In genomic region chr1:230102472-230102871, GRCh38 we compare ENCODE assay signal across 20 cellular contexts. TPM values are rescaled to one million over a fixed set of nuclear protein-coding genes. Genes with fewer than 3 reads are reported as not detected.
DNase-seq lines count a peak whose midpoint lies in the region; ATAC-seq and TF ChIP-seq lines count a peak whose summit lies in the region.
"Had no signal": no experiment of that assay in that cellular context is flagged by ENCODE, and none has a peak within 500 bp of the region (broad histone marks: within the 10 kb centered on the region; RNA-seq: fewer than 3 reads in every experiment).

No MANE protein-coding gene starts in this region.

- no peaks in the 10 kb centered on the region for H3K9me3 Mint-ChIP-seq in activated CD4-positive, alpha-beta memory T cell treated with anti-CD3 and anti-CD28 coated beads for 36 hours
- no peaks in the 10 kb centered on the region for H3K9me3 Mint-ChIP-seq in activated CD4-positive, alpha-beta memory T cell treated with anti-CD3 and anti-CD28 coated beads, Interleukin-2, amount 10 ng/mL, durations not matched to agents 7 days and 5 days
- no peaks in the 10 kb centered on the region for H3K9me3 Mint-ChIP-seq in activated naive CD8-positive, alpha-beta T cell treated with anti-CD3 and anti-CD28 coated beads, Interleukin-2, amount 50 U/mL, for 24 hours
- H3K9me3 Mint-ChIP-seq: CD4-positive, alpha-beta memory T cell; naive thymus-derived CD8-positive, alpha-beta T cell had no signal

- no peak overlapping the region for H3K4me3 ChIP-seq in HUES48 (ENCODE audit: low read depth, low read length)
- no peak overlapping the region for H3K4me3 ChIP-seq in sigmoid colon

- 92 to 93% methylated on average over 4 of the region's 4 CpGs for WGBS in sigmoid colon, 2 donors

- H3K27ac ChIP-seq in HUES48 (ENCODE audit: low read depth, low read length) (peak overlapping the region; percentile 87), sigmoid colon (peak overlapping the region in 3 of 4 donors; percentile 34 to 88 (median 66))
- H3K27ac ChIP-seq: epithelial cell of prostate had no signal

- no peak for TF ChIP-seq EP300 in sigmoid colon (IDR thresholded peaks at IDR 0.05)

- CTCF ChIA-PET in activated CD4-positive, alpha-beta memory T cell treated with anti-CD3 and anti-CD28 coated beads for 36 hours (lab: Charles Lee), result interaction anchor here (1.1 to 1.6 kb wide), 2 partner anchors 9 to 65 kb away, joined by 3 to 5 read pairs; no protein-coding TSS in a partner anchor
- CTCF ChIA-PET in activated CD4-positive, alpha-beta memory T cell treated with anti-CD3 and anti-CD28 coated beads, Interleukin-2, amount 10 ng/mL, durations not matched to agents 7 days and 5 days (lab: Charles Lee), result no interaction called here

- no peaks in the 10 kb centered on the region for H3K27me3 Mint-ChIP-seq in activated CD4-positive, alpha-beta memory T cell treated with anti-CD3 and anti-CD28 coated beads for 36 hours
- H3K27me3 Mint-ChIP-seq in activated CD4-positive, alpha-beta memory T cell treated with anti-CD3 and anti-CD28 coated beads, Interleukin-2, amount 10 ng/mL, durations not matched to agents 7 days and 5 days, result no peaks in the 10 kb centered on the region
- H3K27me3 Mint-ChIP-seq in activated naive CD8-positive, alpha-beta T cell treated with anti-CD3 and anti-CD28 coated beads, Interleukin-2, amount 50 U/mL, for 24 hours, result no peaks in the 10 kb centered on the region
- H3K27me3 Mint-ChIP-seq: CD4-positive, alpha-beta memory T cell; naive thymus-derived CD8-positive, alpha-beta T cell had no signal

- peak overlapping the region; percentile 59 for H3K27ac Mint-ChIP-seq in activated CD4-positive, alpha-beta memory T cell treated with anti-CD3 and anti-CD28 coated beads for 36 hours
- no peak overlapping the region for H3K27ac Mint-ChIP-seq in activated CD4-positive, alpha-beta memory T cell treated with anti-CD3 and anti-CD28 coated beads, Interleukin-2, amount 10 ng/mL, durations not matched to agents 7 days and 5 days
- peak overlapping the region; percentile 58 for H3K27ac Mint-ChIP-seq in activated naive CD8-positive, alpha-beta T cell treated with anti-CD3 and anti-CD28 coated beads, Interleukin-2, amount 50 U/mL, for 24 hours
- H3K27ac Mint-ChIP-seq: naive thymus-derived CD8-positive, alpha-beta T cell had no signal

- no peak overlapping the region for H3K4me3 Mint-ChIP-seq in activated CD4-positive, alpha-beta memory T cell treated with anti-CD3 and anti-CD28 coated beads for 36 hours
- no peak overlapping the region for H3K4me3 Mint-ChIP-seq in activated CD4-positive, alpha-beta memory T cell treated with anti-CD3 and anti-CD28 coated beads, Interleukin-2, amount 10 ng/mL, durations not matched to agents 7 days and 5 days
- H3K4me3 Mint-ChIP-seq in activated naive CD8-positive, alpha-beta T cell treated with anti-CD3 and anti-CD28 coated beads, Interleukin-2, amount 50 U/mL, for 24 hours, result no peak overlapping the region

- TF ChIP-seq CTCF in sigmoid colon (IDR thresholded peaks at IDR 0.05), result no peak

- no peaks in the 10 kb centered on the region for H3K36me3 ChIP-seq in HUES48 (ENCODE audit: control insufficient read depth, insufficient read depth, low read length)
- H3K36me3 ChIP-seq in sigmoid colon, result no peaks in the 10 kb centered on the region

- no peaks in the 10 kb centered on the region for H3K9me3 ChIP-seq in HUES48 (ENCODE audit: control insufficient read depth, insufficient read depth, low read length)
- H3K9me3 ChIP-seq in sigmoid colon, result no peaks in the 10 kb centered on the region

- peaks cover 7% of the 10 kb centered on the region for H3K36me3 Mint-ChIP-seq in activated CD4-positive, alpha-beta memory T cell treated with anti-CD3 and anti-CD28 coated beads for 36 hours
- H3K36me3 Mint-ChIP-seq in activated CD4-positive, alpha-beta memory T cell treated with anti-CD3 and anti-CD28 coated beads, Interleukin-2, amount 10 ng/mL, durations not matched to agents 7 days and 5 days (ENCODE audit: low read depth), result no peaks in the 10 kb centered on the region
- H3K36me3 Mint-ChIP-seq in activated naive CD8-positive, alpha-beta T cell treated with anti-CD3 and anti-CD28 coated beads, Interleukin-2, amount 50 U/mL, for 24 hours (ENCODE audit: low read depth), result peaks cover 11% of the 10 kb centered on the region

- no peak for TF ChIP-seq POLR2A in sigmoid colon (IDR thresholded peaks at IDR 0.05)

- DNase-seq in activated CD4-positive, alpha-beta memory T cell treated with anti-CD3 and anti-CD28 coated beads for 36 hours, result no peak
- no peak for DNase-seq in activated CD4-positive, alpha-beta memory T cell treated with anti-CD3 and anti-CD28 coated beads, Interleukin-2, amount 10 ng/mL, durations not matched to agents 7 days and 5 days
- no peak for DNase-seq in activated naive CD8-positive, alpha-beta T cell treated with anti-CD3 and anti-CD28 coated beads, Interleukin-2, amount 50 U/mL, for 24 hours
- DNase-seq in sigmoid colon (no peak), NCI-H1694 (lab: John Stamatoyannopoulos, UW) (no peak), NCI-H1436 (lab: John Stamatoyannopoulos, UW) (no peak), NCI-H2081 treated with DMSO at 0.1 percent for 48 hours (lab: John Stamatoyannopoulos, UW) (no peak)
- DNase-seq: activated T-cell treated with anti-CD3 and anti-CD28 coated beads for 4 hours; CD4-positive, alpha-beta memory T cell; HCEC 1CT; KBM-7; kidney glomerular epithelial cell; mesendoderm; naive thymus-derived CD8-positive, alpha-beta T cell; NCI-H2029; NCI-H524; SHP77 treated with DMSO at 0.1 percent for 48 hours; T-helper 1 cell had no signal

- intact Hi-C loops in activated CD4-positive, alpha-beta memory T cell treated with anti-CD3 and anti-CD28 coated beads for 36 hours (cut with micrococcal nuclease), result loop anchor here (5.0 to 10.0 kb wide), 2 partner anchors 70 to 658 kb away; no protein-coding TSS in a partner anchor
- intact Hi-C loops in sigmoid colon (cut with DNase I), result loop anchor here (5.0 kb wide), 1 partner anchor 440 kb away; no protein-coding TSS in a partner anchor

- POLR2A ChIA-PET in activated CD4-positive, alpha-beta memory T cell treated with anti-CD3 and anti-CD28 coated beads for 36 hours (lab: Charles Lee), result no interaction called here
- POLR2A ChIA-PET in activated CD4-positive, alpha-beta memory T cell treated with anti-CD3 and anti-CD28 coated beads, Interleukin-2, amount 10 ng/mL, durations not matched to agents 7 days and 5 days (lab: Charles Lee), result no interaction called here

- H3K4me1 ChIP-seq in HUES48 (ENCODE audit: control insufficient read depth, insufficient read depth, low read length), result peaks cover 51% of the 10 kb centered on the region
- peaks cover 0 to 63% (median 55%) of the 10 kb centered on the region in 4 donors for H3K4me1 ChIP-seq in sigmoid colon

- H3K27me3 ChIP-seq in HUES48 (ENCODE audit: control insufficient read depth, insufficient read depth, low read length) (no peaks in the 10 kb centered on the region), sigmoid colon (no peaks in the 10 kb centered on the region)

- peaks cover 58% of the 10 kb centered on the region for H3K4me1 Mint-ChIP-seq in activated CD4-positive, alpha-beta memory T cell treated with anti-CD3 and anti-CD28 coated beads for 36 hours (ENCODE audit: low read depth)
- peaks cover 51% of the 10 kb centered on the region for H3K4me1 Mint-ChIP-seq in activated CD4-positive, alpha-beta memory T cell treated with anti-CD3 and anti-CD28 coated beads, Interleukin-2, amount 10 ng/mL, durations not matched to agents 7 days and 5 days
- H3K4me1 Mint-ChIP-seq in activated naive CD8-positive, alpha-beta T cell treated with anti-CD3 and anti-CD28 coated beads, Interleukin-2, amount 50 U/mL, for 24 hours, result peaks cover 65% of the 10 kb centered on the region

- no peak overlapping the region for H3K9ac ChIP-seq in HUES48 (ENCODE audit: low read depth, low read length)

- ATAC-seq in activated naive CD8-positive, alpha-beta T cell treated with anti-CD3 and anti-CD28 coated beads, Interleukin-2, amount 50 U/mL, for 24 hours, result no peak
- ATAC-seq: naive thymus-derived CD8-positive, alpha-beta T cell had no signal

RNA-seq across cellular contexts. Expression of gene GALNT2, which starts 35.4 kb away (rescaled TPM):
- total RNA-seq in activated CD4-positive, alpha-beta memory T cell treated with anti-CD3 and anti-CD28 coated beads for 36 hours, result 10 to 100 TPM; 49.5 to 51.0 TPM
- 10 to 100 TPM; 18.7 to 19.1 TPM for total RNA-seq in activated CD4-positive, alpha-beta memory T cell treated with anti-CD3 and anti-CD28 coated beads, Interleukin-2, amount 10 ng/mL, durations not matched to agents 7 days and 5 days
- 10 to 100 TPM; 32.6 to 38.5 (median 37.8) TPM for total RNA-seq in sigmoid colon
- 10 to 100 TPM in 1 of 3 donors, 1 to 10 TPM in 2; 8.4 to 43.8 (median 9.5) TPM for polyA plus RNA-seq in sigmoid colon
